24 cellular contexts compared by ENCODE assay signal in the genomic region with DNA sequence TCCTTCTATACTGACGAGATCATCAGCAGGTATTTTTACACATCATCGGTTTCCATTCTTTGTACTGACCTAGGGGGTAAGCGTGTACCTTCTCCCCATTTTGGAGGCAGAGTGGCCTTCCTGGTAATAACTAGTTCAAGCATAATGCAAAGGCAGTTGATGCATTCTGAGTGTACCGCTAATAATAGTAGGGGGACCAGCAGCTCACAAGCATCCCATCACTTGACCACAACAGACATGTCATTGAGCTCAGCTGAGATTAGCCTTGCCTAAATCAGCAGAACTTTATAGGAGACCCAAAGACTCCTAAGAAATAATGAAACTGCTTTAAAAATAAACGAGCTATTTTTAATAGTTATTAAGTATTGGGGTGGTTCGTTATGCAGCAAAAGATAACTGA.
"Had no signal": no experiment of that assay in that cellular context is flagged by ENCODE, and none has a peak within 500 bp of the region (broad histone marks: within the 10 kb centered on the region; RNA-seq: fewer than 3 reads in every experiment).

No MANE protein-coding gene starts in this region.

- H3K4me1 ChIP-seq: adrenal gland, breast epithelium had no signal

- H3K4me3 ChIP-seq: adrenal gland, breast epithelium, SK-N-MC had no signal

- H3K27me3 ChIP-seq: adrenal gland, breast epithelium had no signal

- H3K36me3 Mint-ChIP-seq: activated naive CD4-positive, alpha-beta T cell treated with anti-CD3 and anti-CD28 coated beads, Interleukin-2, amount 10 ng/mL, durations not matched to agents 7 days and 5 days; activated naive CD8-positive, alpha-beta T cell treated with anti-CD3 and anti-CD28 coated beads for 36 hours had no signal

- H3K27me3 Mint-ChIP-seq: activated CD4-positive, alpha-beta T cell treated with anti-CD3 and anti-CD28 coated beads for 36 hours; activated CD8-positive, alpha-beta T cell treated with anti-CD3 and anti-CD28 coated beads for 36 hours had no signal

- DNase-seq: activated CD4-positive, alpha-beta T cell treated with anti-CD3 and anti-CD28 coated beads for 36 hours; activated CD8-positive, alpha-beta memory T cell treated with anti-CD3 and anti-CD28 coated beads, Interleukin-2, amount 50 U/mL, for 4 hours; activated CD8-positive, alpha-beta T cell treated with anti-CD3 and anti-CD28 coated beads for 36 hours; activated gamma-delta T cell treated with Interleukin-2 at 50 U/mL for 16 hours; activated naive CD4-positive, alpha-beta T cell treated with anti-CD3 and anti-CD28 coated beads, Interleukin-2, amount 10 ng/mL, durations not matched to agents 7 days and 5 days; activated naive CD8-positive, alpha-beta T cell treated with anti-CD3 and anti-CD28 coated beads for 36 hours; activated T-cell treated with anti-CD3 and anti-CD28 coated beads, Interleukin-2, amount 50 U/mL, for 72 hours; adrenal gland; anterior cingulate cortex; central memory CD4-positive, alpha-beta T cell; Kasumi-1; KBM-7; NCI-H146; NCI-H187 treated with DMSO at 0.1 percent for 48 hours; NCI-H2171 treated with DMSO at 0.1 percent for 48 hours; NCI-H226; NCI-H526; NCI-H82; T-helper 1 cell had no signal

- H3K27ac Mint-ChIP-seq: activated CD4-positive, alpha-beta T cell treated with anti-CD3 and anti-CD28 coated beads for 36 hours; activated CD8-positive, alpha-beta T cell treated with anti-CD3 and anti-CD28 coated beads for 36 hours; activated naive CD4-positive, alpha-beta T cell treated with anti-CD3 and anti-CD28 coated beads, Interleukin-2, amount 10 ng/mL, durations not matched to agents 7 days and 5 days; activated naive CD8-positive, alpha-beta T cell treated with anti-CD3 and anti-CD28 coated beads for 36 hours; activated T-cell treated with anti-CD3 and anti-CD28 coated beads, Interleukin-2, amount 50 U/mL, for 72 hours; activated T-helper 2 cell treated with anti-CD3 and anti-CD28 coated beads, Interferon-gamma antibody, Interleukin-2, Interleukin-4, amounts not matched to agents 10 μg/mL and 5 μg/mL and 100 μg/mL, durations not matched to agents 14 hours and 24 hours and 36 hours had no signal

- H3K4me3 Mint-ChIP-seq: activated CD4-positive, alpha-beta T cell treated with anti-CD3 and anti-CD28 coated beads for 36 hours; activated CD8-positive, alpha-beta T cell treated with anti-CD3 and anti-CD28 coated beads for 36 hours; activated naive CD4-positive, alpha-beta T cell treated with anti-CD3 and anti-CD28 coated beads, Interleukin-2, amount 10 ng/mL, durations not matched to agents 7 days and 5 days; activated naive CD8-positive, alpha-beta T cell treated with anti-CD3 and anti-CD28 coated beads for 36 hours; activated T-cell treated with anti-CD3 and anti-CD28 coated beads, Interleukin-2, amount 50 U/mL, for 72 hours had no signal

- H3K9me3 ChIP-seq: adrenal gland, breast epithelium had no signal

- H3K9me3 Mint-ChIP-seq: activated CD8-positive, alpha-beta T cell treated with anti-CD3 and anti-CD28 coated beads for 36 hours; activated naive CD4-positive, alpha-beta T cell treated with anti-CD3 and anti-CD28 coated beads, Interleukin-2, amount 10 ng/mL, durations not matched to agents 7 days and 5 days; activated naive CD8-positive, alpha-beta T cell treated with anti-CD3 and anti-CD28 coated beads for 36 hours; activated T-cell treated with anti-CD3 and anti-CD28 coated beads, Interleukin-2, amount 50 U/mL, for 72 hours; activated T-helper 2 cell treated with anti-CD3 and anti-CD28 coated beads, Interferon-gamma antibody, Interleukin-2, Interleukin-4, amounts not matched to agents 10 μg/mL and 5 μg/mL and 100 μg/mL, durations not matched to agents 14 hours and 24 hours and 36 hours had no signal

- H3K36me3 ChIP-seq: adrenal gland, breast epithelium had no signal

- H3K4me1 Mint-ChIP-seq: activated CD4-positive, alpha-beta T cell treated with anti-CD3 and anti-CD28 coated beads for 36 hours; activated naive CD4-positive, alpha-beta T cell treated with anti-CD3 and anti-CD28 coated beads, Interleukin-2, amount 10 ng/mL, durations not matched to agents 7 days and 5 days; activated naive CD8-positive, alpha-beta T cell treated with anti-CD3 and anti-CD28 coated beads for 36 hours had no signal

- ATAC-seq: activated CD4-positive, alpha-beta T cell treated with anti-CD3 and anti-CD28 coated beads for 36 hours; activated CD8-positive, alpha-beta T cell treated with anti-CD3 and anti-CD28 coated beads for 36 hours; activated T-cell treated with anti-CD3 and anti-CD28 coated beads, Interleukin-2, amount 50 U/mL, for 72 hours; Right ventricle myocardium inferior had no signal

- H3K27ac ChIP-seq: breast epithelium, SK-N-MC, VCaP had no signal
